Comparison of ENCODE assay signal across 8 cellular contexts in the genomic region with DNA sequence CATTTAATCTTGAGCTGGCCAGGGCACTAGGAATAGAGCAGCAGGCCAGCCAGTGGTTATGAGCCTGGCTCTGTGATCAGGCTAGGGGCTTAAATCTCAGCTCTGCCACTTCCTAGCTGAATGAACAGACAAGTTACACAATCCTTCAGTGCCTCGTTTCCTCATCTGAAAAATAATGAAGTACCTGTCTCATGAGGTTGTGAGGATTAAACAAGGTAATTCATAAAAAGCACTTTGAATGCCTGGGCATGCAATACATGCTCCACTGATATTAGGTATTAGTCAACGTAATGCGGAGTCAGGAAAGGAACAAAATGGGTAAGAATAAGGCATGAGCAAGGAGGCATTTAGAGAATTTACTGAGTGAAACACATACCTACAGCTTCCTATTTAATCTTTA.
"Had no signal": no experiment of that assay in that cellular context is flagged by ENCODE, and none has a peak within 500 bp of the region (broad histone marks: within the 10 kb centered on the region; RNA-seq: fewer than 3 reads in every experiment).

No MANE protein-coding gene starts in this region.

- H3K4me3 ChIP-seq: K562 had no signal

- H3K36me3 Mint-ChIP-seq: IgD-negative memory B cell had no signal

- H3K27ac Mint-ChIP-seq: IgD-negative memory B cell had no signal

- DNase-seq: IMR-90, KBM-7, KG1 had no signal

- H3K4me1 Mint-ChIP-seq: IgD-negative memory B cell had no signal

- H3K27ac ChIP-seq: HL-60 had no signal

- ATAC-seq: HepG2, K562 had no signal

- FAIRE-seq: HepG2, HTR-8/SVneo, K562 had no signal

- H3K4me3 Mint-ChIP-seq: IgD-negative memory B cell had no signal
